ENCODE assay signal across 23 cellular contexts in genomic region chr3:62027231-62027630, GRCh38.
DNase-seq lines count a peak whose midpoint lies in the region; ATAC-seq, FAIRE-seq and TF ChIP-seq lines count a peak whose summit lies in the region.
"Had no signal": no experiment of that assay in that cellular context is flagged by ENCODE, and none has a peak within 500 bp of the region (broad histone marks: within the 10 kb centered on the region; RNA-seq: fewer than 3 reads in every experiment).

No MANE protein-coding gene starts in this region.

- no peaks in the 10 kb centered on the region for H3K9me3 Mint-ChIP-seq in GM23338
- H3K9me3 Mint-ChIP-seq in WTC11: no peaks in the 10 kb centered on the region
- no peaks in the 10 kb centered on the region for H3K9me3 Mint-ChIP-seq in nephron
- H3K9me3 Mint-ChIP-seq: CD8-positive, alpha-beta T cell; HFFc6 had no signal

- DNase-seq in GM23338 (ENCODE audit: low spot score): peak; percentile 23
- DNase-seq in WTC11 (ENCODE audit: low spot score): no peak
- DNase-seq in H1 (ENCODE audit: low read depth in 1 of 2, low spot score in 2 of 2): no peak
- DNase-seq in NCI-H2196 (lab: John Stamatoyannopoulos, UW; ENCODE audit: unreplicated experiment): no peak
- no peak for DNase-seq in activated gamma-delta T cell (lab: John Stamatoyannopoulos, UW)
- DNase-seq: Caco-2; CD4-positive, CD25-positive, alpha-beta regulatory T cell; CD8-positive, alpha-beta T cell; DMS153; DND-41; HFFc6 had no signal

- no peak overlapping the region for H2BK120ac ChIP-seq in H1 (replicated peaks; ENCODE audit: low read depth, low read length)

- no peaks in the 10 kb centered on the region for H3K23me2 ChIP-seq in H1 (ENCODE audit: low read depth, low read length)

- TF ChIP-seq CTCF in GM23338 (conservative IDR thresholded peaks at IDR 0.05; ENCODE audit: low read depth in 2 of 2) (no peak), WTC11 (IDR thresholded peaks at IDR 0.05) (no peak), H1 (IDR thresholded peaks at IDR 0.05; ENCODE audit: control extremely low read depth in 1 of 3, insufficient read depth in 1 of 3, low read depth in 1 of 3, low read length in 3 of 3) (no peak), nephron (IDR thresholded peaks at IDR 0.05; ENCODE audit: unreplicated experiment in 3 of 3) (no peak)

- no peak overlapping the region for H2AFZ ChIP-seq in GM23338
- H2AFZ ChIP-seq in H1 (ENCODE audit: low read length): no peak overlapping the region

- no peaks in the 10 kb centered on the region for H3K27me3 ChIP-seq in GM23338 (ENCODE audit: insufficient read depth)
- H3K27me3 ChIP-seq in H1 (replicated peaks in 1 of 4; ENCODE audit: control insufficient read depth in 3 of 4, extremely low read depth in 1 of 4, insufficient read depth in 3 of 4, low read length in 3 of 4): no peaks in the 10 kb centered on the region
- H3K27me3 ChIP-seq: BLaER1 had no signal

- FAIRE-seq in H1 (lab: Jason Lieb, UNC): no peak
- FAIRE-seq: A204.1, G401.6, GM12892, GM19239 had no signal

- no peaks in the 10 kb centered on the region; the same call in 1 of the 2 replicates for H3K79me1 ChIP-seq in H1 (ENCODE audit: low read depth, low read length)

- H3K4me3 Mint-ChIP-seq in GM23338 (no peak overlapping the region), WTC11 (no peak overlapping the region), nephron (no peak overlapping the region)
- H3K4me3 Mint-ChIP-seq: B cell; CD4-positive, CD25-positive, alpha-beta regulatory T cell; CD8-positive, alpha-beta T cell; HFFc6 had no signal

- TF ChIP-seq POLR2A in H1 (IDR thresholded peaks at IDR 0.05; ENCODE audit: control extremely low read depth in 1 of 2, low read depth in 2 of 2, low read length in 2 of 2): no peak

- TF ChIP-seq EP300 in H1 (IDR thresholded peaks at IDR 0.05; ENCODE audit: borderline replicate concordance in 1 of 2, low read depth in 2 of 2, low read length in 2 of 2): no peak

- H4K20me1 ChIP-seq in GM23338 (replicated peaks; ENCODE audit: insufficient read depth) (no peaks in the 10 kb centered on the region), H1 (replicated peaks in 1 of 2; ENCODE audit: control insufficient read depth in 1 of 2, insufficient read depth in 2 of 2, low read length in 2 of 2) (peaks cover 0 to 2% of the 10 kb centered on the region in 2 experiments)
- H4K20me1 ChIP-seq: BLaER1 had no signal

- 82% methylated on average over 4 of the region's 4 CpGs; no CpG with 5 or more reads in 1 of the 2 experiments for WGBS in H1 (ENCODE audit: extremely low coverage in 1 of 2, insufficient coverage in 1 of 2, insufficient read length in 1 of 2, insufficient replicate concordance in 2 of 2, low coverage in 1 of 2, low lambda C conversion rate in 2 of 2, missing lambda C conversion rate in 1 of 2), 2 experiments

- H3K27ac ChIP-seq in GM23338 (ENCODE audit: low read depth): 0 out of 2 replicates have a peak overlapping the region, but pooled peaks have one; percentile 12
- no peak overlapping the region for H3K27ac ChIP-seq in H1 (ENCODE audit: low read depth, low read length)
- H3K27ac ChIP-seq: 22Rv1, BLaER1, C4-2B had no signal

- ATAC-seq in GM23338: peak; percentile 58
- peak; percentile 43; the same call in 1 of the 2 replicates for ATAC-seq in WTC11
- ATAC-seq in GM18498 (IDR thresholded peaks at IDR 0.05; ENCODE audit: unreplicated experiment): no peak
- ATAC-seq in GM19328 (IDR thresholded peaks at IDR 0.05; ENCODE audit: unreplicated experiment): no peak
- ATAC-seq: CD8-positive, alpha-beta T cell had no signal

- H3K4me1 ChIP-seq in GM23338 (ENCODE audit: insufficient read depth) (peaks cover 7% of the 10 kb centered on the region), H1 (replicated peaks in 1 of 4; ENCODE audit: control insufficient read depth in 3 of 4, insufficient read depth in 4 of 4, low read length in 3 of 4) (peaks cover 0 to 6% (median 1%) of the 10 kb centered on the region in 4 experiments; a peak in 3 of 7 replicates)
- H3K4me1 ChIP-seq: BLaER1, Caco-2 had no signal

- no peaks in the 10 kb centered on the region for H3K9me3 ChIP-seq in H1 (ENCODE audit: insufficient read depth in 2 of 2, low read depth in 1 of 2, low read length in 1 of 2)
- H3K9me3 ChIP-seq: BLaER1, Caco-2, HAP-1 had no signal

- H4K5ac ChIP-seq in H1 (ENCODE audit: insufficient read length, low read depth, low read length): no peak overlapping the region

- no peaks in the 10 kb centered on the region for H3F3A ChIP-seq in GM23338 (replicated peaks; ENCODE audit: low read depth)

- H3K18ac ChIP-seq in H1 (ENCODE audit: extremely low read depth, low read length): no peak overlapping the region

- H3K4me1 Mint-ChIP-seq in GM23338 (peaks cover 42% of the 10 kb centered on the region), WTC11 (peaks cover 31% of the 10 kb centered on the region), nephron (peaks cover 35% of the 10 kb centered on the region)
- H3K4me1 Mint-ChIP-seq: B cell; CD4-positive, CD25-positive, alpha-beta regulatory T cell had no signal

- CTCF ChIA-PET in WTC11 (lab: Charles Lee): interaction anchor here (0.8 kb wide), 1 partner anchor 160 kb away, joined by 4 read pairs; no protein-coding TSS in a partner anchor
- CTCF ChIA-PET in H1 (lab: Charles Lee; ENCODE audit: partially characterized antibody): interaction anchor here (0.8 kb wide), 1 partner anchor 9 kb away, joined by 4 read pairs; no protein-coding TSS in a partner anchor

- no peak overlapping the region for H4K8ac ChIP-seq in H1 (ENCODE audit: extremely low read depth, insufficient read depth, low read length)

- no peak overlapping the region for H2BK5ac ChIP-seq in H1 (ENCODE audit: low read depth, low read length)

- H3K23ac ChIP-seq in H1 (ENCODE audit: insufficient read length): no peak overlapping the region

- no peak overlapping the region for H3K56ac ChIP-seq in H1 (replicated peaks; ENCODE audit: insufficient read length, low read depth, low read length)

- POLR2A ChIA-PET in WTC11 (lab: Charles Lee) (no interaction called here), H1 (lab: Charles Lee; ENCODE audit: partially characterized antibody) (interaction anchor here (0.6 to 0.7 kb wide), 2 partner anchors 8 to 107 kb away, joined by 3 read pairs; no protein-coding TSS in a partner anchor)

- H3K14ac ChIP-seq in H1 (ENCODE audit: insufficient read length): no peak overlapping the region

- H3K9ac ChIP-seq in H1 (replicated peaks in 1 of 4; ENCODE audit: extremely low read depth in 1 of 4, low read depth in 3 of 4, low read length in 3 of 4): no peak overlapping the region
- H3K9ac ChIP-seq: BLaER1 had no signal

- H4K91ac ChIP-seq in H1 (replicated peaks; ENCODE audit: insufficient read length, low read length): no peak overlapping the region

- H2BK20ac ChIP-seq in H1 (ENCODE audit: low read length): no peak overlapping the region

- no peak overlapping the region for H3K4ac ChIP-seq in H1 (replicated peaks; ENCODE audit: insufficient read length, low read depth, low read length)

- no peaks in the 10 kb centered on the region for H3K36me3 Mint-ChIP-seq in GM23338 (ENCODE audit: low read depth)
- no peaks in the 10 kb centered on the region; the same call in 1 of the 2 replicates for H3K36me3 Mint-ChIP-seq in WTC11
- no peaks in the 10 kb centered on the region for H3K36me3 Mint-ChIP-seq in nephron (ENCODE audit: low read depth)
- H3K36me3 Mint-ChIP-seq: CD4-positive, CD25-positive, alpha-beta regulatory T cell; CD8-positive, alpha-beta T cell had no signal

- H3K4me3 ChIP-seq in GM23338 (no peak overlapping the region), H1 (ENCODE audit: extremely low read depth in 1 of 4, insufficient read depth in 2 of 4, low read depth in 3 of 4, low read length in 4 of 4) (no peak overlapping the region)
- H3K4me3 ChIP-seq: BLaER1, HAP-1 had no signal

- no peaks in the 10 kb centered on the region for H3K9me2 ChIP-seq in GM23338 (ENCODE audit: insufficient read depth)

- H2AK5ac ChIP-seq in H1 (ENCODE audit: low read depth, low read length): no peak overlapping the region

- H3K79me2 ChIP-seq in GM23338 (replicated peaks; ENCODE audit: insufficient read depth) (peaks cover 2% of the 10 kb centered on the region), H1 (ENCODE audit: control insufficient read depth in 1 of 2, insufficient read depth in 2 of 2, low read length in 2 of 2) (peaks cover 0 to 13% of the 10 kb centered on the region in 2 experiments; a peak in 1 of 4 replicates)

- no peak overlapping the region for H2BK15ac ChIP-seq in H1 (ENCODE audit: low read length)

- no peaks in the 10 kb centered on the region for H3K27me3 Mint-ChIP-seq in GM23338 (ENCODE audit: insufficient read depth, low read depth, poor library complexity)
- H3K27me3 Mint-ChIP-seq in WTC11 (ENCODE audit: low read depth): no peaks in the 10 kb centered on the region
- H3K27me3 Mint-ChIP-seq in nephron (ENCODE audit: low read depth): no peaks in the 10 kb centered on the region
- H3K27me3 Mint-ChIP-seq: B cell; CD4-positive, CD25-positive, alpha-beta regulatory T cell had no signal

- peak overlapping the region; percentile 74 for H3K27ac Mint-ChIP-seq in GM23338
- H3K27ac Mint-ChIP-seq in WTC11: peak overlapping the region; percentile 5; the same call in 1 of the 2 replicates
- H3K27ac Mint-ChIP-seq in nephron: peak overlapping the region; percentile 16 to 81 (median 66)
- H3K27ac Mint-ChIP-seq: B cell; CD4-positive, CD25-positive, alpha-beta regulatory T cell; CD8-positive, alpha-beta T cell; HFFc6 had no signal

- TF ChIP-seq RAD21 in H1 (IDR thresholded peaks at IDR 0.05 in 1 of 2, conservative IDR thresholded peaks at IDR 0.05 in 1 of 2; ENCODE audit: low read depth in 2 of 2, low read length in 2 of 2): no peak

- H3K4me2 ChIP-seq in GM23338: no peak overlapping the region
- no peak overlapping the region for H3K4me2 ChIP-seq in H1 (ENCODE audit: insufficient read depth in 1 of 2, low read depth in 2 of 2, low read length in 2 of 2)
- H3K4me2 ChIP-seq: BLaER1 had no signal

- H3K36me3 ChIP-seq in GM23338 (ENCODE audit: insufficient read depth): no peaks in the 10 kb centered on the region
- no peaks in the 10 kb centered on the region for H3K36me3 ChIP-seq in H1 (ENCODE audit: control insufficient read depth in 2 of 4, insufficient read depth in 4 of 4, low read length in 3 of 4)
- H3K36me3 ChIP-seq: BLaER1, HAP-1 had no signal

- H2BK12ac ChIP-seq in H1 (ENCODE audit: low read depth, low read length): no peak overlapping the region

TF ChIP-seq in GM23338, 12 proteins besides CTCF, POLR2A, EP300 and RAD21:
- no peak for TF ChIP-seq ZNF331 (CRISPR knock-in tag; IDR thresholded peaks at IDR 0.05; ENCODE audit: low read depth)
TF ChIP-seq in GM23338: peak in this region for 0.

TF ChIP-seq in WTC11, 78 proteins besides CTCF, POLR2A, EP300 and RAD21 (continues in another document):
- TF ChIP-seq SMAD4 (CRISPR knock-in tag; IDR thresholded peaks at IDR 0.05) (no peak), ZNF423 (CRISPR knock-in tag; IDR thresholded peaks at IDR 0.05) (no peak)

TF ChIP-seq in H1, 55 proteins besides CTCF, POLR2A, EP300 and RAD21:
- TF ChIP-seq MAFK (IDR thresholded peaks at IDR 0.05; ENCODE audit: low read depth, low read length) (peak; percentile 42; the same call in 1 of the 2 replicates), NANOG (IDR thresholded peaks at IDR 0.05; ENCODE audit: insufficient read depth, low read depth, low read length, poor library complexity, severe bottlenecking) (no peak), POU5F1 (IDR thresholded peaks at IDR 0.05; ENCODE audit: low read depth, low read length) (no peak), BACH1 (IDR thresholded peaks at IDR 0.05; ENCODE audit: low read length) (no peak)

Comparison
In these comparisons a context has a peak if more than half of its experiments do, and no peak if none do; other contexts are left out.
1. ATAC-seq: peak in GM23338 (single experiment) and WTC11 (single experiment); none in GM18498 (single experiment) and GM19328 (single experiment).
2. H3K27ac Mint-ChIP-seq: peak in every context shown above with its lines; median percentile 74 in GM23338; 66 in nephron; 5 in WTC11.